Comparison of ENCODE assay signal across 12 cellular contexts in genomic region chr1:55244476-55245109, GRCh38. TPM values are rescaled to one million over a fixed set of nuclear protein-coding genes. Genes with fewer than 3 reads are reported as not detected.
DNase-seq lines count a peak whose midpoint lies in the region; ATAC-seq, FAIRE-seq and TF ChIP-seq lines count a peak whose summit lies in the region.
"Had no signal": no experiment of that assay in that cellular context is flagged by ENCODE, and none has a peak within 500 bp of the region (broad histone marks: within the 10 kb centered on the region; RNA-seq: fewer than 3 reads in every experiment).

No MANE protein-coding gene starts in this region.

- no peak overlapping the region for H3K27ac ChIP-seq in kidney (ENCODE audit: low read depth in 2 of 2, low read length in 2 of 2)

- no peaks in the 10 kb centered on the region for H3K4me1 ChIP-seq in kidney (ENCODE audit: control insufficient read depth in 1 of 2, insufficient read depth in 1 of 2, low read depth in 1 of 2, low read length in 2 of 2)

- H3K9me3 ChIP-seq in kidney (ENCODE audit: control insufficient read depth in 1 of 2, low read length in 2 of 2): no peaks in the 10 kb centered on the region

- H3K4me3 Mint-ChIP-seq in stimulated activated naive CD8-positive, alpha-beta T cell treated with anti-CD3 and anti-CD28 coated beads, Interleukin-15, amount 100 ng/mL, for 72 hours: no peak overlapping the region
- H3K4me3 Mint-ChIP-seq: activated CD8-positive, alpha-beta T cell treated with anti-CD3 and anti-CD28 coated beads for 36 hours; activated naive CD8-positive, alpha-beta T cell had no signal

- H3K36me3 ChIP-seq in kidney (ENCODE audit: control insufficient read depth in 1 of 2, insufficient read depth in 2 of 2, low read length in 2 of 2): no peaks in the 10 kb centered on the region

- no peaks in the 10 kb centered on the region for H3K9me3 Mint-ChIP-seq in stimulated activated naive CD8-positive, alpha-beta T cell treated with anti-CD3 and anti-CD28 coated beads, Interleukin-15, amount 100 ng/mL, for 72 hours
- H3K9me3 Mint-ChIP-seq: activated CD8-positive, alpha-beta T cell treated with anti-CD3 and anti-CD28 coated beads for 36 hours had no signal

- DNase-seq in HCEC 1CT: peak; percentile 51
- DNase-seq in RPMI7951 (ENCODE audit: low read depth): peak; percentile 26
- peak; percentile 33 for DNase-seq in fibroblast of the aortic adventitia (ENCODE audit: low read depth)
- DNase-seq in renal cortical epithelial cell (ENCODE audit: low read depth): peak; percentile 70
- DNase-seq in stimulated activated naive CD8-positive, alpha-beta T cell treated with anti-CD3 and anti-CD28 coated beads, Interleukin-15, amount 100 ng/mL, for 72 hours: no peak
- DNase-seq in mucosa of gallbladder (ENCODE audit: low spot score): no peak
- DNase-seq in stimulated activated CD4-positive, alpha-beta T cell treated with anti-CD3 and anti-CD28 coated beads, Interleukin-2, amount 100 ng/mL, for 24 hours: no peak
- DNase-seq in kidney: no peak
- DNase-seq: activated CD8-positive, alpha-beta T cell treated with anti-CD3 and anti-CD28 coated beads for 36 hours; effector CD4-positive, alpha-beta T cell; NCI-H1105 had no signal

- ATAC-seq in stimulated activated naive CD8-positive, alpha-beta T cell treated with anti-CD3 and anti-CD28 coated beads, Interleukin-15, amount 100 ng/mL, for 72 hours: no peak
- ATAC-seq: activated CD8-positive, alpha-beta T cell treated with anti-CD3 and anti-CD28 coated beads for 36 hours had no signal

- no peaks in the 10 kb centered on the region for H3K4me1 Mint-ChIP-seq in stimulated activated naive CD8-positive, alpha-beta T cell treated with anti-CD3 and anti-CD28 coated beads, Interleukin-15, amount 100 ng/mL, for 72 hours

- no peak for FAIRE-seq in kidney (lab: Jason Lieb, UNC)

- intact Hi-C loops in kidney (cut with DNase I): no loop called here

- H3K27ac Mint-ChIP-seq in stimulated activated naive CD8-positive, alpha-beta T cell treated with anti-CD3 and anti-CD28 coated beads, Interleukin-15, amount 100 ng/mL, for 72 hours: no peak overlapping the region
- H3K27ac Mint-ChIP-seq: activated CD8-positive, alpha-beta T cell treated with anti-CD3 and anti-CD28 coated beads for 36 hours; activated naive CD8-positive, alpha-beta T cell had no signal

- no peak overlapping the region for H3K9ac ChIP-seq in kidney (ENCODE audit: low read length in 2 of 2)

- TF ChIP-seq CTCF in fibroblast of the aortic adventitia (IDR thresholded peaks at IDR 0.05; ENCODE audit: insufficient read depth, low read length): no peak
- TF ChIP-seq CTCF in kidney (IDR thresholded peaks at IDR 0.05; ENCODE audit: borderline replicate concordance, extremely low read depth, insufficient read depth): no peak

- no peak overlapping the region for H3K4me3 ChIP-seq in fibroblast of the aortic adventitia (ENCODE audit: low read depth, low read length)
- H3K4me3 ChIP-seq in kidney (ENCODE audit: low read length in 2 of 2): no peak overlapping the region

- no peaks in the 10 kb centered on the region for H3K27me3 Mint-ChIP-seq in stimulated activated naive CD8-positive, alpha-beta T cell treated with anti-CD3 and anti-CD28 coated beads, Interleukin-15, amount 100 ng/mL, for 72 hours
- H3K27me3 Mint-ChIP-seq: activated naive CD8-positive, alpha-beta T cell had no signal

RNA-seq across cellular contexts. Expression of gene USP24, which starts 29.4 kb away (rescaled TPM):
- total RNA-seq in RPMI7951 (2014; rRNA removed; shearing (Covaris generic)): 21.3 and 26.2 TPM in 2 replicates
- total RNA-seq in fibroblast of the aortic adventitia (ENCODE audit: low replicate concordance) (21.1 and 44.8 TPM in 2 replicates), renal cortical epithelial cell (44.8 and 79.9 TPM in 2 replicates), mucosa of gallbladder (34.6 TPM), kidney (49.2 TPM)
- polyA plus RNA-seq in kidney (ENCODE audit: insufficient read depth, low read depth, low replicate concordance): 10.1 TPM

Comparison
In these comparisons a context has a peak if more than half of its experiments do, and no peak if none do; other contexts are left out.
1. DNase-seq: peak in HCEC 1CT (single experiment), RPMI7951 (single experiment), fibroblast of the aortic adventitia (single experiment) and renal cortical epithelial cell (single experiment); none in stimulated activated naive CD8-positive, alpha-beta T cell treated with anti-CD3 and anti-CD28 coated beads, Interleukin-15, amount 100 ng/mL, for 72 hours (0 of 2), mucosa of gallbladder (single experiment), stimulated activated CD4-positive, alpha-beta T cell treated with anti-CD3 and anti-CD28 coated beads, Interleukin-2, amount 100 ng/mL, for 24 hours (0 of 2) and kidney (single experiment).